Comparison of ENCODE assay signal across 17 cellular contexts in the genomic region with DNA sequence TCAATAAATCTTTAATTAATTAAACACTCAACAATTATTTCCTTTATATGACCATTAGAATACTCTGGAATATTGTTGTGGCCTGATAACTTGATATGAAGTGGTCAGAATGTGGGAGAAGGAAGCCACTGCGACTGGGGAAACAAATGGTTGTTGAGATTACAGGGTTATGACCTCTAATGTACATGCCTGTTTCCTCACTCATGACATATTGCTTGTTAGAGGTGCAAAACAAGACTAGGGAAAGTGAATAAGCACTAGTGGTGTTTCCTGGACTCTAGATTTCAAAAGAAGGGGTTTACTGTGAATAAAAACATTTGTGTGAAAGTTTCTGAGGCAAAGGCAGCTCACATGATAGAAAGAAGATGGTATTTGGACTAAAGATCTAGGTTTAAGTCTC. TPM values are rescaled to one million over a fixed set of nuclear protein-coding genes. Genes with fewer than 3 reads are reported as not detected.
"Had no signal": no experiment of that assay in that cellular context is flagged by ENCODE, and none has a peak within 500 bp of the region (broad histone marks: within the 10 kb centered on the region; RNA-seq: fewer than 3 reads in every experiment).

No MANE protein-coding gene starts in this region.

- H3K4me1 ChIP-seq: heart right ventricle, left lung, prostate gland, transverse colon had no signal

- H3K4me3 ChIP-seq: heart right ventricle, left lung, prostate gland, transverse colon had no signal

- H3K27me3 ChIP-seq: heart right ventricle, left lung, transverse colon had no signal

- ATAC-seq: heart right ventricle, left lung, sciatic nerve had no signal

- DNase-seq: activated CD4-positive, alpha-beta T cell treated with anti-CD3 and anti-CD28 coated beads for 1 hour; activated CD4-positive, alpha-beta T cell treated with anti-CD3 and anti-CD28 coated beads, Interleukin-2, amount 50 U/mL, for 48 hours; activated gamma-delta T cell; activated T-cell treated with anti-CD3 and anti-CD28 coated beads, Interleukin-2, amount 50 U/mL, for 48 hours; aorta; foreskin melanocyte; heart right ventricle; left lung; mesendoderm; nephron progenitor cell; stimulated activated CD4-positive, alpha-beta T cell treated with anti-CD3 and anti-CD28 coated beads, Interleukin-2, amount 100 ng/mL, for 24 hours; stimulated activated naive B cell treated with anti-CD40 and anti-IgM and Interleukin-4, amounts not matched to agents 10 μg/mL and 1 μg/mL and 100 μg/mL, for 72 hours; transverse colon had no signal

- H3K27ac Mint-ChIP-seq: activated naive CD8-positive, alpha-beta T cell; nephron progenitor cell; stimulated activated naive B cell treated with anti-CD40 and anti-IgM and Interleukin-4, amounts not matched to agents 10 μg/mL and 1 μg/mL and 100 μg/mL, for 72 hours had no signal

- H3K4me1 Mint-ChIP-seq: nephron progenitor cell; stimulated activated naive B cell treated with anti-CD40 and anti-IgM and Interleukin-4, amounts not matched to agents 10 μg/mL and 1 μg/mL and 100 μg/mL, for 72 hours had no signal

- H3K4me3 Mint-ChIP-seq: activated naive CD8-positive, alpha-beta T cell; nephron progenitor cell; stimulated activated naive B cell treated with anti-CD40 and anti-IgM and Interleukin-4, amounts not matched to agents 10 μg/mL and 1 μg/mL and 100 μg/mL, for 72 hours had no signal

- H3K27ac ChIP-seq: heart right ventricle, left lung, prostate gland, transverse colon had no signal

- H3K36me3 Mint-ChIP-seq: activated naive CD8-positive, alpha-beta T cell; stimulated activated naive B cell treated with anti-CD40 and anti-IgM and Interleukin-4, amounts not matched to agents 10 μg/mL and 1 μg/mL and 100 μg/mL, for 72 hours had no signal

- H3K9me3 ChIP-seq: prostate gland, transverse colon had no signal

- H3K36me3 ChIP-seq: heart right ventricle, left lung, prostate gland, transverse colon had no signal

RNA-seq across cellular contexts. Expression of a gene that starts 53.3 kb away (rescaled TPM):
- total RNA-seq: bronchial epithelial cell had no signal
